ENCODE assay signal across 25 cellular contexts in the genomic region with DNA sequence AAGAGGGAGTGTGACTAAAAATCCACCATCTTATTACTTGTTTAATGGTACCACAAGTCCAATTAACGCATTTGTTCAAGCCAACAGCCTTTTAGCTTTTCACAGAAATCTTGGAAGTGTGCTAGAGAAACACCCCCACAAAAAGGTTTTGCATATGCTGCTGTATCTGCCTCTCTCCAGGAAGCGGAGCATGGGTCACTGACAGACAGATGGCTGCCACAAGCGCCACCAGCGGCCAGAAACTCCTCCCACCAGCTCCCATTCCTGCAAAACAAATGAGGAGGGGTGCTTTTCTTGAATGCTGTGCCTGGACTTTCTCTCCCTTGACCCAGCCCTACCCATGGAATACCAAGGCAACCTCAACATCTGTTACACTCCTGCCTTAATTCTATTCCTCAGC.
"Had no signal": no experiment of that assay in that cellular context is flagged by ENCODE, and none has a peak within 500 bp of the region (broad histone marks: within the 10 kb centered on the region; RNA-seq: fewer than 3 reads in every experiment).

No MANE protein-coding gene starts in this region.

- H3K27ac Mint-ChIP-seq: activated T-helper 1 cell treated with anti-CD3 and anti-CD28 coated beads, Interleukin-12 subunit alpha, Interleukin-12 subunit beta, Interleukin-2, Interleukin-4 antibody, amounts not matched to agents 30 ng/mL and 10 ng/mL and 1 ng/mL, durations not matched to agents 14 hours and 24 hours and 36 hours; dendritic cell treated with granulocyte-macrophage colony-stimulating factor and Interleukin-4, amounts not matched to agents 40 ng/mL and 50 ng/mL, for 4 days; mesothelial cell of epicardium had no signal

- H3K4me1 Mint-ChIP-seq: immature natural killer cell had no signal

- H3K27me3 Mint-ChIP-seq: dendritic cell treated with granulocyte-macrophage colony-stimulating factor and Interleukin-4, amounts not matched to agents 40 ng/mL and 50 ng/mL, for 4 days; naive B cell had no signal

- ATAC-seq: activated CD4-positive, CD25-positive, alpha-beta regulatory T cell treated with anti-CD3 and anti-CD28 coated beads, Interleukin-2, amount 50 U/mL, for 24 hours; left colon; pancreas; sciatic nerve; stimulated activated naive CD8-positive, alpha-beta T cell treated with anti-CD3 and anti-CD28 coated beads, Interleukin-15, Interleukin-2, amounts not matched to agents 100 U/mL and 50 U/mL, for 24 hours had no signal

- H3K4me3 Mint-ChIP-seq: activated T-helper 1 cell treated with anti-CD3 and anti-CD28 coated beads, Interleukin-12 subunit alpha, Interleukin-12 subunit beta, Interleukin-2, Interleukin-4 antibody, amounts not matched to agents 30 ng/mL and 10 ng/mL and 1 ng/mL, durations not matched to agents 14 hours and 24 hours and 36 hours; dendritic cell treated with granulocyte-macrophage colony-stimulating factor and Interleukin-4, amounts not matched to agents 40 ng/mL and 50 ng/mL, for 4 days; immature natural killer cell; mesothelial cell of epicardium; naive B cell had no signal

- H3K9me3 Mint-ChIP-seq: immature natural killer cell had no signal

- DNase-seq: activated CD4-positive, alpha-beta T cell treated with anti-CD3 and anti-CD28 coated beads for 48 hours; activated CD4-positive, alpha-beta T cell treated with anti-CD3 and anti-CD28 coated beads, Interleukin-2, amount 50 U/mL, for 48 hours; activated CD8-positive, alpha-beta memory T cell treated with anti-CD3 and anti-CD28 coated beads for 24 hours; activated gamma-delta T cell; activated naive CD4-positive, alpha-beta T cell treated with anti-CD3 and anti-CD28 coated beads, Interleukin-2, amount 50 U/mL, for 16 hours; amniotic stem cell; immature natural killer cell; kidney; left colon; mammary epithelial cell; naive B cell; nucleus accumbens; pancreas; retina; stimulated activated CD4-positive, alpha-beta T cell treated with anti-CD3 and anti-CD28 coated beads, Interleukin-12 subunit alpha, Interleukin-12 subunit beta, amount 100 ng/mL, for 4 hours; stimulated activated CD4-positive, alpha-beta T cell treated with anti-CD3 and anti-CD28 coated beads, Interleukin-4, amount 100 ng/mL, for 1 hour; stimulated activated naive CD8-positive, alpha-beta T cell treated with anti-CD3 and anti-CD28 coated beads, Interleukin-15, Interleukin-2, amounts not matched to agents 100 U/mL and 50 U/mL, for 24 hours; T-helper 9 cell; trophoblast cell; uterus had no signal
